Comparison of ENCODE assay signal across 1 cellular context in genomic region chr16:57352636-57353047, GRCh38.
A peak's percentile ranks its signal among the peaks of the same experiment; 100 is the strongest.
TF ChIP-seq lines count a peak whose summit lies in the region.

No MANE protein-coding gene starts in this region.

TF ChIP-seq in GM12878, 131 proteins besides CTCF, POLR2A, EP300 and RAD21 (continued from another document):
- TF ChIP-seq MEF2B (IDR thresholded peaks at IDR 0.05; ENCODE audit: partially characterized antibody, poor library complexity, severe bottlenecking), result peak; percentile 87
- no peak for TF ChIP-seq BMI1 (IDR thresholded peaks at IDR 0.05; ENCODE audit: borderline replicate concordance)
- TF ChIP-seq PKNOX1 (IDR thresholded peaks at IDR 0.05), result peak; percentile 80
- TF ChIP-seq NR2F1 (conservative IDR thresholded peaks at IDR 0.05), result peak; percentile 71
- 0 out of 2 replicates have a peak, but pooled peaks have one; percentile 30 for TF ChIP-seq RUNX3 (IDR thresholded peaks at IDR 0.05; ENCODE audit: low read length)
- peak; percentile 15; the same call in 1 of the 2 replicates for TF ChIP-seq CREM (IDR thresholded peaks at IDR 0.05; ENCODE audit: low read depth)
- TF ChIP-seq POLR2AphosphoS2 (IDR thresholded peaks at IDR 0.05; ENCODE audit: low read depth, low read length), result no peak
- peak; percentile 55; the same call in 1 of the 2 replicates for TF ChIP-seq FOXM1 (IDR thresholded peaks at IDR 0.05; ENCODE audit: low read depth, low read length)
- TF ChIP-seq MTA2 (IDR thresholded peaks at IDR 0.05; ENCODE audit: low read depth), result 0 out of 2 replicates have a peak, but pooled peaks have one; percentile 12
- TF ChIP-seq NFIC (IDR thresholded peaks at IDR 0.05; ENCODE audit: low read depth, low read length), result peak; percentile 67; the same call in 1 of the 2 replicates
- no peak for TF ChIP-seq JUND (IDR thresholded peaks at IDR 0.05; ENCODE audit: low read depth, low read length)
- TF ChIP-seq, protein P1, sequence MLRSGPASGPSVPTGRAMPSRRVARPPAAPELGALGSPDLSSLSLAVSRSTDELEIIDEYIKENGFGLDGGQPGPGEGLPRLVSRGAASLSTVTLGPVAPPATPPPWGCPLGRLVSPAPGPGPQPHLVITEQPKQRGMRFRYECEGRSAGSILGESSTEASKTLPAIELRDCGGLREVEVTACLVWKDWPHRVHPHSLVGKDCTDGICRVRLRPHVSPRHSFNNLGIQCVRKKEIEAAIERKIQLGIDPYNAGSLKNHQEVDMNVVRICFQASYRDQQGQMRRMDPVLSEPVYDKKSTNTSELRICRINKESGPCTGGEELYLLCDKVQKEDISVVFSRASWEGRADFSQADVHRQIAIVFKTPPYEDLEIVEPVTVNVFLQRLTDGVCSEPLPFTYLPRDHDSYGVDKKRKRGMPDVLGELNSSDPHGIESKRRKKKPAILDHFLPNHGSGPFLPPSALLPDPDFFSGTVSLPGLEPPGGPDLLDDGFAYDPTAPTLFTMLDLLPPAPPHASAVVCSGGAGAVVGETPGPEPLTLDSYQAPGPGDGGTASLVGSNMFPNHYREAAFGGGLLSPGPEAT (IDR thresholded peaks at IDR 0.05; ENCODE audit: low read depth), result peak; percentile 78
- TF ChIP-seq RELA (IDR thresholded peaks at IDR 0.05; ENCODE audit: borderline replicate concordance, partially characterized antibody), result peak; percentile 60
- no peak for TF ChIP-seq YY1 (IDR thresholded peaks at IDR 0.05; ENCODE audit: low read depth, low read length)
- 0 out of 2 replicates have a peak, but pooled peaks have one; percentile 36 for TF ChIP-seq GATAD2B (conservative IDR thresholded peaks at IDR 0.05; ENCODE audit: low read depth)
- TF ChIP-seq PBX3 (IDR thresholded peaks at IDR 0.05; ENCODE audit: insufficient replicate concordance, low read depth, low read length), result peak; percentile 56
- no peak for TF ChIP-seq MXI1 (IDR thresholded peaks at IDR 0.05; ENCODE audit: low read depth, low read length)
- peak; percentile 49 for TF ChIP-seq BCL3 (IDR thresholded peaks at IDR 0.05; ENCODE audit: borderline replicate concordance, insufficient read depth, low read depth, low read length, poor library complexity, severe bottlenecking)
- TF ChIP-seq STAT3 (IDR thresholded peaks at IDR 0.05; ENCODE audit: low read depth, low read length), result no peak
- TF ChIP-seq BCL11A (IDR thresholded peaks at IDR 0.05; ENCODE audit: low read depth, low read length), result peak; percentile 41; the same call in 1 of the 2 replicates
TF ChIP-seq in GM12878: peak in this region for 17.
